In genomic region chr9:72996684-72997314, GRCh38 we compare ENCODE assay signal across 18 cellular contexts. TPM values are rescaled to one million over a fixed set of nuclear protein-coding genes. Genes with fewer than 3 reads are reported as not detected.
DNase-seq lines count a peak whose midpoint lies in the region; ATAC-seq, FAIRE-seq and TF ChIP-seq lines count a peak whose summit lies in the region.
"Had no signal": no experiment of that assay in that cellular context is flagged by ENCODE, and none has a peak within 500 bp of the region (broad histone marks: within the 10 kb centered on the region; RNA-seq: fewer than 3 reads in every experiment).

No MANE protein-coding gene starts in this region.

- no peaks in the 10 kb centered on the region for H3K9me3 Mint-ChIP-seq in HFFc6
- H3K9me3 Mint-ChIP-seq in activated naive CD4-positive, alpha-beta T cell treated with anti-CD3 and anti-CD28 coated beads, Interleukin-2, amount 50 U/mL, for 72 hours, result no peaks in the 10 kb centered on the region
- H3K9me3 Mint-ChIP-seq: CD4-positive, alpha-beta T cell; H9; T-cell had no signal

- no peaks in the 10 kb centered on the region for H3K36me3 ChIP-seq in right lobe of liver
- no peaks in the 10 kb centered on the region for H3K36me3 ChIP-seq in tibial nerve
- no peaks in the 10 kb centered on the region for H3K36me3 ChIP-seq in aorta (ENCODE audit: control insufficient read depth in 1 of 2, insufficient read depth in 2 of 2, low read length in 1 of 2)
- H3K36me3 ChIP-seq: MG63 had no signal

- peaks cover 9% of the 10 kb centered on the region; the same call in 1 of the 3 replicates for H3K9me3 ChIP-seq in A549
- H3K9me3 ChIP-seq in right lobe of liver, result no peaks in the 10 kb centered on the region
- no peaks in the 10 kb centered on the region for H3K9me3 ChIP-seq in tibial nerve
- no peaks in the 10 kb centered on the region for H3K9me3 ChIP-seq in aorta (ENCODE audit: control insufficient read depth, low read length)
- H3K9me3 ChIP-seq: MG63 had no signal

- H3K27me3 ChIP-seq in right lobe of liver (no peaks in the 10 kb centered on the region), tibial nerve (no peaks in the 10 kb centered on the region), aorta (ENCODE audit: control insufficient read depth in 1 of 2, insufficient read depth in 2 of 2, low read length in 1 of 2) (no peaks in the 10 kb centered on the region)
- H3K27me3 ChIP-seq: MG63 had no signal

- ATAC-seq in A549 (peak; percentile 21 to 35; a peak in 5 of 6 replicates), right lobe of liver (peak in 1 of 4 donors; percentile 13), HG03280 (IDR thresholded peaks at IDR 0.05; ENCODE audit: unreplicated experiment) (no peak), aorta (ENCODE audit: low FRiP score) (no peak)
- ATAC-seq in activated naive CD4-positive, alpha-beta T cell treated with anti-CD3 and anti-CD28 coated beads, Interleukin-2, amount 50 U/mL, for 72 hours, result no peak
- ATAC-seq: T-cell had no signal

- FAIRE-seq in A549 (lab: Jason Lieb, UNC), result no peak
- FAIRE-seq: A204.1, D721Med, HTR-8/SVneo had no signal

- H3K36me3 Mint-ChIP-seq in HFFc6 (ENCODE audit: low read depth), result peaks cover 12% of the 10 kb centered on the region; the same call in 1 of the 2 replicates
- no peaks in the 10 kb centered on the region for H3K36me3 Mint-ChIP-seq in activated naive CD4-positive, alpha-beta T cell treated with anti-CD3 and anti-CD28 coated beads, Interleukin-2, amount 50 U/mL, for 72 hours
- H3K36me3 Mint-ChIP-seq: T-cell had no signal

- TF ChIP-seq POLR2A in A549 (IDR thresholded peaks at IDR 0.05; ENCODE audit: low read length) (no peak), right lobe of liver (IDR thresholded peaks at IDR 0.05) (no peak), tibial nerve (IDR thresholded peaks at IDR 0.05) (no peak)

- H3K27ac Mint-ChIP-seq in HFFc6, result peak overlapping the region; percentile 74
- no peak overlapping the region for H3K27ac Mint-ChIP-seq in activated naive CD4-positive, alpha-beta T cell treated with anti-CD3 and anti-CD28 coated beads, Interleukin-2, amount 50 U/mL, for 72 hours
- H3K27ac Mint-ChIP-seq: CD4-positive, alpha-beta T cell; T-cell had no signal

- H3K4me3 ChIP-seq in A549, result peak overlapping the region; percentile 31
- H3K4me3 ChIP-seq in right lobe of liver, result peak overlapping the region in 2 of 3 donors; percentile 27 to 39
- no peak overlapping the region for H3K4me3 ChIP-seq in tibial nerve
- H3K4me3 ChIP-seq in aorta (ENCODE audit: low read length in 2 of 2), result no peak overlapping the region
- H3K4me3 ChIP-seq: MG63 had no signal

- peaks cover 1% of the 10 kb centered on the region; the same call in 1 of the 2 replicates for H3K27me3 Mint-ChIP-seq in HFFc6 (ENCODE audit: insufficient read depth)
- H3K27me3 Mint-ChIP-seq: CD4-positive, alpha-beta T cell had no signal

- H3K27ac ChIP-seq in A549, result peak overlapping the region; percentile 95 to 98
- peak overlapping the region; percentile 75 to 93 (median 91) for H3K27ac ChIP-seq in right lobe of liver
- H3K27ac ChIP-seq in tibial nerve, result no peak overlapping the region
- no peak overlapping the region for H3K27ac ChIP-seq in aorta (ENCODE audit: low read depth in 1 of 2, low read length in 2 of 2)

- peak overlapping the region; percentile 51; the same call in 1 of the 2 replicates for H3K4me3 Mint-ChIP-seq in HFFc6
- H3K4me3 Mint-ChIP-seq: CD4-positive, alpha-beta T cell; H9 had no signal

- POLR2A ChIA-PET in A549 (lab: Yijun Ruan, JAX), result interaction anchor here (1.1 to 1.9 kb wide), 6 partner anchors 9 to 48 kb away, joined by 3 to 7 read pairs (median 5); no protein-coding TSS in a partner anchor

- H3K4me1 Mint-ChIP-seq in HFFc6 (ENCODE audit: low read depth), result peaks cover 43% of the 10 kb centered on the region

- TF ChIP-seq EP300 in A549 (IDR thresholded peaks at IDR 0.05), result no peak
- TF ChIP-seq EP300 in tibial nerve (IDR thresholded peaks at IDR 0.05), result no peak

- DNase-seq in A549 (ENCODE audit: low read depth in 1 of 2, low spot score in 1 of 2) (no peak), HFFc6 (no peak), dermis blood vessel endothelial cell (peak; percentile 22), right lobe of liver (no peak), tibial nerve (ENCODE audit: low spot score in 2 of 2) (no peak), aorta (no peak)
- DNase-seq in activated naive CD4-positive, alpha-beta T cell treated with anti-CD3 and anti-CD28 coated beads, Interleukin-2, amount 50 U/mL, for 72 hours (ENCODE audit: low spot score in 2 of 2), result no peak
- DNase-seq: CD4-positive, alpha-beta T cell; KBM-7; MG63; NCI-H1092 treated with DMSO at 0.1 percent for 48 hours; NCI-H1694 treated with DMSO at 0.1 percent for 48 hours; T-cell had no signal

- TF ChIP-seq CTCF in A549 (IDR thresholded peaks at IDR 0.05), result no peak
- TF ChIP-seq CTCF in HFFc6 (IDR thresholded peaks at IDR 0.05), result no peak
- TF ChIP-seq CTCF in right lobe of liver (IDR thresholded peaks at IDR 0.05), result no peak
- no peak for TF ChIP-seq CTCF in tibial nerve (IDR thresholded peaks at IDR 0.05)

- H3K4me1 ChIP-seq in A549 (peaks cover 64% of the 10 kb centered on the region), right lobe of liver (peaks cover 0 to 29% (median 0%) of the 10 kb centered on the region in 4 donors), tibial nerve (peaks cover 0 to 6% (median 0%) of the 10 kb centered on the region in 4 donors), aorta (ENCODE audit: control insufficient read depth in 1 of 2, insufficient read depth in 2 of 2, low read length in 2 of 2) (peaks cover 0 to 2% of the 10 kb centered on the region in 2 donors)

- intact Hi-C loops in right lobe of liver (cut with DNase I), result no loop called here
- intact Hi-C loops in aorta (cut with DNase I), result no loop called here

- H3K4me2 ChIP-seq in A549, result peak overlapping the region; percentile 89

- CTCF ChIA-PET in A549 (lab: Yijun Ruan, JAX), result interaction anchor here (0.6 to 2.2 kb wide), 8 partner anchors 10 to 139 kb away, joined by 3 to 8 read pairs (median 4); no protein-coding TSS in a partner anchor

- no peak for TF ChIP-seq RAD21 in A549 (conservative IDR thresholded peaks at IDR 0.05 in 1 of 2, IDR thresholded peaks at IDR 0.05 in 1 of 2)

TF ChIP-seq in A549, 52 proteins besides CTCF, POLR2A, EP300 and RAD21 (continues in another document):
- TF ChIP-seq EHMT2 (IDR thresholded peaks at IDR 0.05; ENCODE audit: low read depth) (no peak), E2F6 (IDR thresholded peaks at IDR 0.05; ENCODE audit: borderline replicate concordance, low read depth) (no peak), ZSCAN20 (CRISPR knock-in tag; IDR thresholded peaks at IDR 0.05) (no peak; the same call in 1 of the 2 replicates), CEBPB (IDR thresholded peaks at IDR 0.05) (no peak), ZNF302 (CRISPR knock-in tag; IDR thresholded peaks at IDR 0.05) (peak; percentile 24; the same call in 1 of the 2 replicates), JUN (IDR thresholded peaks at IDR 0.05) (no peak), HES2 (IDR thresholded peaks at IDR 0.05) (no peak), HDAC2 (IDR thresholded peaks at IDR 0.05) (no peak), FOSL2 (IDR thresholded peaks at IDR 0.05) (no peak), FOSL2 (CRISPR knock-in tag; IDR thresholded peaks at IDR 0.05) (peak; percentile 62; the same call in 1 of the 2 replicates), BHLHE40 (IDR thresholded peaks at IDR 0.05; ENCODE audit: low read depth, low read length) (no peak), EHF (CRISPR knock-in tag; IDR thresholded peaks at IDR 0.05) (peak; percentile 29; the same call in 1 of the 2 replicates), CBX8 (IDR thresholded peaks at IDR 0.05) (no peak), TFCP2L1 (CRISPR knock-in tag; IDR thresholded peaks at IDR 0.05) (peak; percentile 65), HOXB5 (CRISPR knock-in tag; IDR thresholded peaks at IDR 0.05) (no peak; the same call in 1 of the 2 replicates), PBX3 (IDR thresholded peaks at IDR 0.05) (no peak), CHD2 (IDR thresholded peaks at IDR 0.05; ENCODE audit: low read length, partially characterized antibody) (no peak), HEYL (CRISPR knock-in tag; IDR thresholded peaks at IDR 0.05) (0 out of 2 replicates have a peak, but pooled peaks have one; percentile 10)

RNA-seq across cellular contexts. Expression of gene ALDH1A1, which starts 43.9 kb away (rescaled TPM):
- polyA plus RNA-seq in A549 (2011; rRNA removed) (6,119 and 8,617 TPM in 2 replicates), A549 (2017; fragmentation: RNase III; extraction: RNeasy Plus Mini Kit Qiagen cat#74134 plus additional on column Dnase treatment) (9,362 to 9,987 TPM (median 9,373 TPM) in 3 replicates), aorta (100 to 1,000 TPM; 236 to 243 TPM)
- 2,623 and 3,095 TPM in 2 replicates for polyA plus RNA-seq in A549 (2012; cell fraction: cytosol; rRNA removed)
- polyA plus RNA-seq in A549 (2012; cell fraction: nucleus; rRNA removed), result 1,463 and 2,252 TPM in 2 replicates
- 2,553 and 2,631 TPM in 2 replicates for polyA minus RNA-seq in A549 (2011; rRNA and poly(A)+ RNA removed)
- 100 to 1,000 TPM; 166 to 720 (median 656) TPM for total RNA-seq in HFFc6 (2021; fragmentation: NEBNext Ultra II Directional; extraction: Animal tissue kit (Norgen Biotek cat#: 25700))
- total RNA-seq in dermis blood vessel endothelial cell (1,650 and 2,914 TPM in 2 replicates), right lobe of liver (1,000 to 10,000 TPM in 1 of 6 experiments, 100 to 1,000 TPM in 5; 309 to 1,702 (median 521) TPM), tibial nerve (100 to 1,000 TPM in 3 of 4 donors, 10 to 100 TPM in 1; 86.4 to 247 (median 156) TPM), aorta (100 to 1,000 TPM; 107 to 118 TPM)
- under 1 TPM in 1 of 2 donors, not detected in 1; 0.11 TPM for total RNA-seq in activated naive CD4-positive, alpha-beta T cell treated with anti-CD3 and anti-CD28 coated beads, Interleukin-2, amount 50 U/mL, for 72 hours

Comparison
In these comparisons a context has a peak if more than half of its experiments do, and no peak if none do; other contexts are left out.
1. ATAC-seq: peak in A549 (2 of 2); none in HG03280 (single experiment), aorta (single experiment) and activated naive CD4-positive, alpha-beta T cell treated with anti-CD3 and anti-CD28 coated beads, Interleukin-2, amount 50 U/mL, for 72 hours (0 of 2).
2. H3K27ac ChIP-seq: peak in A549 (2 of 2) and right lobe of liver (3 of 3); none in tibial nerve (0 of 4) and aorta (0 of 2).
3. H3K4me3 ChIP-seq: peak in A549 (single experiment) and right lobe of liver (2 of 3); none in tibial nerve (0 of 4) and aorta (0 of 2).
4. RNA of gene ALDH1A1, which starts 43.9 kb away (total RNA-seq): 1,650 to 2,914 TPM in dermis blood vessel endothelial cell, 166 to 720 TPM in HFFc6, 309 to 1,702 TPM in right lobe of liver, 86.4 to 247 TPM in tibial nerve and 107 to 118 TPM in aorta; 0.11 TPM in activated naive CD4-positive, alpha-beta T cell treated with anti-CD3 and anti-CD28 coated beads, Interleukin-2, amount 50 U/mL, for 72 hours; every median in the first group is over 10 times any median in the second.